ENCODE assay signal across 22 cellular contexts in the genomic region with DNA sequence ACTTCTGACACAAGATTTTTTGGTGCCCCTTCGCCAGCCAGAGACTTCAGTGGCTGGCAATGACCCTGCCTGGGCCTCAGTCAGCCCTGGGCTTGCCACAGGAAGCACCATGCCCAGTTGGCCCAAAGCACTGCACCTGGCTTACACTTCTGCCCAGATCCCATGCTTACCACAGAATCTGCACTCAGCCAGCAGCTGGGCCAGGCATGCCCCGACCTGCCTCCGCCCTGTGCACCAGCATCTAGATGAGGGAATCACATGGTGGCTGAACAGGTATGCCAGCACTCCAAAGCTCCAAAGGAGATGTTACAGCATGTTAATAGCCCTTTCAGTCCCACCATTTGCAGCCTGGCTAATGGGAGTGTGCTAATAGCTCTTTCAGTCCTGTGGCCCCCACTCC.
DNase-seq lines count a peak whose midpoint lies in the region; ATAC-seq, FAIRE-seq and TF ChIP-seq lines count a peak whose summit lies in the region.
"Had no signal": no experiment of that assay in that cellular context is flagged by ENCODE, and none has a peak within 500 bp of the region (broad histone marks: within the 10 kb centered on the region; RNA-seq: fewer than 3 reads in every experiment).

No MANE protein-coding gene starts in this region.

- H3K27me3 ChIP-seq in foreskin keratinocyte: no peaks in the 10 kb centered on the region
- H3K27me3 ChIP-seq: brain microvascular endothelial cell, heart right ventricle, MG63 had no signal

- H3K27ac ChIP-seq in foreskin keratinocyte: no peak overlapping the region
- H3K27ac ChIP-seq: brain microvascular endothelial cell, heart right ventricle had no signal

- no peak for FAIRE-seq in urothelium cell line (lab: Jason Lieb, UNC)
- FAIRE-seq: A204.1, endometrium had no signal

- ATAC-seq in foreskin keratinocyte: peak; percentile 99
- no peak for ATAC-seq in HG03095 (IDR thresholded peaks at IDR 0.05; ENCODE audit: unreplicated experiment)
- ATAC-seq in GM21619 (IDR thresholded peaks at IDR 0.05; ENCODE audit: unreplicated experiment): no peak
- ATAC-seq: activated naive CD8-positive, alpha-beta T cell treated with anti-CD3 and anti-CD28 coated beads, Interleukin-2, amount 50 U/mL, for 24 hours; heart right ventricle; left ventricle myocardium superior; stimulated activated naive CD8-positive, alpha-beta T cell treated with anti-CD3 and anti-CD28 coated beads, Interleukin-15, amount 100 ng/mL, for 72 hours; T-cell had no signal

- peaks cover 5% of the 10 kb centered on the region for H3K4me1 ChIP-seq in foreskin keratinocyte
- H3K4me1 ChIP-seq: heart right ventricle had no signal

- TF ChIP-seq CTCF in foreskin keratinocyte (conservative IDR thresholded peaks at IDR 0.05): no peak

- peak; percentile 56 for DNase-seq in NCI-H2171 treated with DMSO at 0.1 percent for 48 hours (lab: John Stamatoyannopoulos, UW)
- DNase-seq in NCI-H2171 (lab: John Stamatoyannopoulos, UW): no peak
- DNase-seq in NCI-H69 (lab: John Stamatoyannopoulos, UW): peak; percentile 13
- peak; percentile 82 to 93 for DNase-seq in foreskin keratinocyte
- peak; percentile 2 for DNase-seq in urothelium cell line (ENCODE audit: low spot score)
- no peak for DNase-seq in activated CD4-positive, alpha-beta T cell treated with anti-CD3 and anti-CD28 coated beads for 1 hour
- DNase-seq: activated CD4-positive, alpha-beta T cell treated with anti-CD3 and anti-CD28 coated beads, Interleukin-2, amount 10 ng/mL, durations not matched to agents 24 days and 14 days; activated naive CD8-positive, alpha-beta T cell treated with anti-CD3 and anti-CD28 coated beads, Interleukin-2, amount 50 U/mL, for 24 hours; brain microvascular endothelial cell; COR-L47; heart right ventricle; left ventricle myocardium superior; MG63; NCI-H1930; Right ventricle myocardium superior; stimulated activated CD4-positive, alpha-beta T cell treated with anti-CD3 and anti-CD28 coated beads, Interleukin-4, amount 100 ng/mL, for 24 hours; stimulated activated naive CD8-positive, alpha-beta T cell treated with anti-CD3 and anti-CD28 coated beads, Interleukin-15, amount 100 ng/mL, for 72 hours; T-cell had no signal

Comparison
In these comparisons a context has a peak if more than half of its experiments do, and no peak if none do; other contexts are left out.
1. DNase-seq: peak in NCI-H2171 treated with DMSO at 0.1 percent for 48 hours (single experiment), NCI-H69 (single experiment), foreskin keratinocyte (2 of 2) and urothelium cell line (single experiment); none in NCI-H2171 (single experiment) and activated CD4-positive, alpha-beta T cell treated with anti-CD3 and anti-CD28 coated beads for 1 hour (single experiment).